Comparison of ENCODE assay signal across 8 cellular contexts in genomic region chr15:99511865-99512632, GRCh38. TPM values are rescaled to one million over a fixed set of nuclear protein-coding genes. Genes with fewer than 3 reads are reported as not detected.
A peak's percentile ranks its signal among the peaks of the same experiment; 100 is the strongest.
DNase-seq lines count a peak whose midpoint lies in the region; ATAC-seq and TF ChIP-seq lines count a peak whose summit lies in the region.
"Had no signal": no experiment of that assay in that cellular context is flagged by ENCODE, and none has a peak within 500 bp of the region (broad histone marks: within the 10 kb centered on the region; RNA-seq: fewer than 3 reads in every experiment).

No MANE protein-coding gene starts in this region.

- no peak for DNase-seq in activated naive CD8-positive, alpha-beta T cell treated with anti-CD3 and anti-CD28 coated beads, Interleukin-2, amount 50 U/mL, for 24 hours
- DNase-seq in NCI-H2196 treated with DMSO at 0.1 percent for 48 hours (lab: John Stamatoyannopoulos, UW; ENCODE audit: unreplicated experiment) (no peak), BE2C (no peak), foreskin keratinocyte (no peak)

- H3K9me3 Mint-ChIP-seq in activated naive CD8-positive, alpha-beta T cell treated with anti-CD3 and anti-CD28 coated beads, Interleukin-2, amount 50 U/mL, for 24 hours: no peaks in the 10 kb centered on the region
- H3K9me3 Mint-ChIP-seq: T-helper 1 cell treated with Interleukin-12 subunit alpha and Interleukin-12 subunit beta and Interleukin-4 antibody, amounts not matched to agents 30 μg/mL and 1 μg/mL, for 36 hours had no signal

- H3K36me3 ChIP-seq in BE2C: no peaks in the 10 kb centered on the region

- peaks cover 11% of the 10 kb centered on the region for H3K4me1 ChIP-seq in BE2C
- H3K4me1 ChIP-seq in foreskin keratinocyte: no peaks in the 10 kb centered on the region

- H3K27me3 ChIP-seq in BE2C (no peaks in the 10 kb centered on the region), foreskin keratinocyte (no peaks in the 10 kb centered on the region)

- H3K4me1 Mint-ChIP-seq in activated naive CD8-positive, alpha-beta T cell treated with anti-CD3 and anti-CD28 coated beads, Interleukin-2, amount 50 U/mL, for 24 hours: peaks cover 71% of the 10 kb centered on the region

- H3K36me3 Mint-ChIP-seq in activated naive CD8-positive, alpha-beta T cell treated with anti-CD3 and anti-CD28 coated beads, Interleukin-2, amount 50 U/mL, for 24 hours (ENCODE audit: low read depth): peaks cover 1% of the 10 kb centered on the region

- no peak overlapping the region for H3K4me3 ChIP-seq in skin epidermis
- no peak overlapping the region for H3K4me3 ChIP-seq in BE2C (ENCODE audit: low read depth, low read length)

- ATAC-seq in HG02973 (IDR thresholded peaks at IDR 0.05; ENCODE audit: unreplicated experiment) (peak; percentile 59), foreskin keratinocyte (no peak)
- peak; percentile 35 for ATAC-seq in activated naive CD8-positive, alpha-beta T cell treated with anti-CD3 and anti-CD28 coated beads, Interleukin-2, amount 50 U/mL, for 24 hours

- H3K9me3 ChIP-seq in BE2C: no peaks in the 10 kb centered on the region

- TF ChIP-seq CTCF in BE2C (IDR thresholded peaks at IDR 0.05; ENCODE audit: low read depth, low read length): no peak
- TF ChIP-seq CTCF in foreskin keratinocyte (conservative IDR thresholded peaks at IDR 0.05): no peak

- peak overlapping the region in 13 of 21 experiments; percentile 8 to 73 (median 53) for H3K27ac ChIP-seq in skin epidermis
- H3K27ac ChIP-seq in foreskin keratinocyte: no peak overlapping the region

- peak overlapping the region; percentile 62 for H3K27ac Mint-ChIP-seq in activated naive CD8-positive, alpha-beta T cell treated with anti-CD3 and anti-CD28 coated beads, Interleukin-2, amount 50 U/mL, for 24 hours
- H3K27ac Mint-ChIP-seq: T-helper 1 cell treated with Interleukin-12 subunit alpha and Interleukin-12 subunit beta and Interleukin-4 antibody, amounts not matched to agents 30 μg/mL and 1 μg/mL, for 36 hours had no signal

- H3K4me3 Mint-ChIP-seq in activated naive CD8-positive, alpha-beta T cell treated with anti-CD3 and anti-CD28 coated beads, Interleukin-2, amount 50 U/mL, for 24 hours: peak overlapping the region; percentile 20
- H3K4me3 Mint-ChIP-seq: T-helper 1 cell treated with Interleukin-12 subunit alpha and Interleukin-12 subunit beta and Interleukin-4 antibody, amounts not matched to agents 30 μg/mL and 1 μg/mL, for 36 hours had no signal

- TF ChIP-seq POLR2A in GM19099 (IDR thresholded peaks at IDR 0.05; ENCODE audit: extremely low read depth, insufficient read length, low read depth): peak; percentile 48

- no peaks in the 10 kb centered on the region for H3K27me3 Mint-ChIP-seq in activated naive CD8-positive, alpha-beta T cell treated with anti-CD3 and anti-CD28 coated beads, Interleukin-2, amount 50 U/mL, for 24 hours

RNA-seq across cellular contexts. Expression of gene MEF2A, which starts 53.7 kb away (rescaled TPM):
- polyA plus RNA-seq in BE2C (2012; ENCODE audit: insufficient read depth, insufficient read length, low read depth): 22.5 TPM
- total RNA-seq in foreskin keratinocyte: 16.1 and 17.0 TPM in 2 replicates
- 3.7 and 4.4 TPM in 2 replicates for polyA plus RNA-seq in foreskin keratinocyte
